ENCODE assay signal across 13 cellular contexts in genomic region chr7:151427705-151428392, GRCh38. TPM values are rescaled to one million over a fixed set of nuclear protein-coding genes. Genes with fewer than 3 reads are reported as not detected.
DNase-seq lines count a peak whose midpoint lies in the region; ATAC-seq and TF ChIP-seq lines count a peak whose summit lies in the region.
"Had no signal": no experiment of that assay in that cellular context is flagged by ENCODE, and none has a peak within 500 bp of the region (broad histone marks: within the 10 kb centered on the region; RNA-seq: fewer than 3 reads in every experiment).

No MANE protein-coding gene starts in this region.

- H3K27ac Mint-ChIP-seq in activated naive CD4-positive, alpha-beta T cell treated with anti-CD3 and anti-CD28 coated beads, Interleukin-2, amount 10 ng/mL, durations not matched to agents 7 days and 5 days, result peak overlapping the region; percentile 81

- no peak overlapping the region for H3K4me3 Mint-ChIP-seq in activated naive CD4-positive, alpha-beta T cell treated with anti-CD3 and anti-CD28 coated beads, Interleukin-2, amount 10 ng/mL, durations not matched to agents 7 days and 5 days

- peaks cover 47% of the 10 kb centered on the region for H3K4me1 Mint-ChIP-seq in activated naive CD4-positive, alpha-beta T cell treated with anti-CD3 and anti-CD28 coated beads, Interleukin-2, amount 10 ng/mL, durations not matched to agents 7 days and 5 days

- H3K9me3 ChIP-seq in lower lobe of right lung (no peaks in the 10 kb centered on the region), tibial nerve (no peaks in the 10 kb centered on the region)
- H3K9me3 ChIP-seq: pancreas had no signal

- CTCF ChIA-PET in activated naive CD4-positive, alpha-beta T cell treated with anti-CD3 and anti-CD28 coated beads, Interleukin-2, amount 10 ng/mL, durations not matched to agents 7 days and 5 days (lab: Charles Lee), result interaction anchor here (1.1 kb wide), 1 partner anchor 20 kb away, joined by 4 read pairs; no protein-coding TSS in a partner anchor

- intact Hi-C loops in lower lobe of right lung (cut with DNase I), result no loop called here

- DNase-seq in activated naive CD4-positive, alpha-beta T cell treated with anti-CD3 and anti-CD28 coated beads, Interleukin-2, amount 10 ng/mL, durations not matched to agents 7 days and 5 days, result no peak
- DNase-seq in activated naive CD4-positive, alpha-beta T cell (lab: John Stamatoyannopoulos, UW), result no peak
- DNase-seq in NCI-H774 (lab: John Stamatoyannopoulos, UW), result peak; percentile 7
- DNase-seq in lower lobe of right lung, result no peak
- DNase-seq in tibial nerve (ENCODE audit: low spot score in 2 of 2), result no peak
- DNase-seq in NCI-H2227 treated with DMSO at 0.1 percent for 48 hours (lab: John Stamatoyannopoulos, UW), result no peak
- no peak for DNase-seq in stimulated activated CD4-positive, alpha-beta T cell treated with anti-CD3 and anti-CD28 coated beads, Interleukin-2, amount 100 ng/mL, for 48 hours
- DNase-seq: NCI-H1436 had no signal

- H3K36me3 ChIP-seq in lower lobe of right lung (no peaks in the 10 kb centered on the region), tibial nerve (no peaks in the 10 kb centered on the region)
- H3K36me3 ChIP-seq: pancreas had no signal

- TF ChIP-seq EP300 in tibial nerve (IDR thresholded peaks at IDR 0.05), result no peak

- TF ChIP-seq POLR2A in tibial nerve (IDR thresholded peaks at IDR 0.05), result no peak

- 68 to 79% methylated on average over 8 to 10 of the region's 10 CpGs for WGBS in tibial nerve, 2 donors

- no peaks in the 10 kb centered on the region for H3K27me3 ChIP-seq in lower lobe of right lung (ENCODE audit: low read depth)
- H3K27me3 ChIP-seq in tibial nerve, result no peaks in the 10 kb centered on the region
- H3K27me3 ChIP-seq: pancreas had no signal

- no peaks in the 10 kb centered on the region for H3K9me3 Mint-ChIP-seq in activated naive CD4-positive, alpha-beta T cell treated with anti-CD3 and anti-CD28 coated beads, Interleukin-2, amount 10 ng/mL, durations not matched to agents 7 days and 5 days

- TF ChIP-seq CTCF in lower lobe of right lung (IDR thresholded peaks at IDR 0.05), result no peak
- TF ChIP-seq CTCF in tibial nerve (IDR thresholded peaks at IDR 0.05), result no peak

- H3K36me3 Mint-ChIP-seq in activated naive CD4-positive, alpha-beta T cell treated with anti-CD3 and anti-CD28 coated beads, Interleukin-2, amount 10 ng/mL, durations not matched to agents 7 days and 5 days, result no peaks in the 10 kb centered on the region

- H3K4me1 ChIP-seq in lower lobe of right lung (peaks cover 42% of the 10 kb centered on the region), tibial nerve (peaks cover 0 to 53% (median 41%) of the 10 kb centered on the region in 4 donors)

- peak overlapping the region; percentile 36 for H3K27ac ChIP-seq in lower lobe of right lung
- peak overlapping the region; percentile 13 to 89 (median 70) for H3K27ac ChIP-seq in tibial nerve
- H3K27ac ChIP-seq: pancreas had no signal

- peaks cover 50% of the 10 kb centered on the region for H3K27me3 Mint-ChIP-seq in activated naive CD4-positive, alpha-beta T cell treated with anti-CD3 and anti-CD28 coated beads, Interleukin-2, amount 10 ng/mL, durations not matched to agents 7 days and 5 days

- ATAC-seq in lower lobe of right lung (no peak), GM18517 (IDR thresholded peaks at IDR 0.05; ENCODE audit: unreplicated experiment) (no peak)

- H3K4me3 ChIP-seq in lower lobe of right lung (no peak overlapping the region), tibial nerve (no peak overlapping the region)
- H3K4me3 ChIP-seq: pancreas had no signal

RNA-seq across cellular contexts. Expression of gene CRYGN, which starts 12.1 kb away (rescaled TPM):
- total RNA-seq in lower lobe of right lung (not detected), tibial nerve (1 to 10 TPM in 1 of 4 donors, under 1 TPM in 2, not detected in 1; 0.59 to 1.5 (median 0.87) TPM)
- total RNA-seq: activated CD8-positive, alpha-beta memory T cell treated with anti-CD3 and anti-CD28 coated beads for 36 hours; SK-MEL-5; ureter had no signal

RNA-seq across cellular contexts. Expression of gene WDR86, which starts 18.0 kb away (rescaled TPM):
- total RNA-seq in lower lobe of right lung (4.4 TPM), tibial nerve (100 to 1,000 TPM in 2 of 4 donors, 10 to 100 TPM in 2; 82.9 to 142 (median 115) TPM)
- total RNA-seq: activated CD8-positive, alpha-beta memory T cell treated with anti-CD3 and anti-CD28 coated beads for 36 hours; SK-MEL-5 had no signal

Comparison
In these comparisons a context has a peak if more than half of its experiments do, and no peak if none do; other contexts are left out.
1. RNA of gene WDR86, which starts 18.0 kb away (total RNA-seq): 82.9 to 142 TPM in tibial nerve; 4.4 TPM in lower lobe of right lung (single experiment); every median in the first group is over 10 times any median in the second.